ENCODE assay signal across 8 cellular contexts in the genomic region with DNA sequence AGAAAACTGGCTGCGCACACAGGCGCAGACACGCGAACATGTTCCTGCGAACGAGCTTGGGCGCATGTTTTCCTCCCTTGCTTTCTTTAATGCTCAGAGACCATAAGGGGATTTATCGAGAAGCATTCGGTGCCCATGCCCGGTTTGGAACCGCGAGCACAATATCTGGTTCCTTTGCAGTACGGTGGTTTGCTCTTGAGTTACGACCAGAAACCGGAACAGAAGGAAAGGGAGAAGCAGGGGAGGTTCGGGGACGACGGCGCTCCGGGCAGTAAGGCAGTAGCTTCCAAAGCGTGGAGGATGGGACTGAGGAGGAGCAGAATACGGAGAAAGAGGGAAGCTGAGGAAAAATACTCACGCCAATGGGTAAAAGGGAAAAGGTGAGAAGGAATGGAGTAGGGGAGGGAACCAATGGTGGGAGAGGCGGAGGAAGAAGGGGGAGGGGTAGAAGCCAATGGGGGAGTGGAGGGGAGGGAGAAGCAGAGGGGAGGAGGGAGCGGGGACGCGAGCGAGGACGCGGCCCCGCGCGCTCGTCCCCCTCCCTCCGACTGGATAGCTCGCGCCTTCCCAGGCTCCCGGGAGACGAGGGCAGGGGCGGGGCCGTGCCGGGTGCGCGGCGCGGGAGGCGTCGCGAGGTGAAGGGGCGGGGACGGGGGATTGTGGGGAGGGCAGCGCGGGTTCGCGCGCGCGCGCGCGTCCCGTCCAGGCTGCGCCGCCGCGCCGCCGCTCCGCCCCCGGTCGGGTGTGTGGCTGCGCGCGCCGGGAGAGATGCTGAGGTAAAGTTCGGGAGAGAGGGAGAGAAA. TPM values are rescaled to one million over a fixed set of nuclear protein-coding genes. Genes with fewer than 3 reads are reported as not detected.
DNase-seq lines count a peak whose midpoint lies in the region; ATAC-seq and TF ChIP-seq lines count a peak whose summit lies in the region.

No MANE protein-coding gene starts in this region.

- peak; percentile 56 for ATAC-seq in GM21423 (IDR thresholded peaks at IDR 0.05; ENCODE audit: unreplicated experiment)
- ATAC-seq in naive thymus-derived CD4-positive, alpha-beta T cell = peak; percentile 77
- peak; percentile 87 for ATAC-seq in stimulated activated memory B cell treated with anti-CD40 and anti-IgM and Interleukin-4, amounts not matched to agents 10 μg/mL and 1 μg/mL and 100 μg/mL, for 72 hours

- H3K4me1 ChIP-seq in Caco-2 (peaks cover 34% of the 10 kb centered on the region), HUES6 (ENCODE audit: control insufficient read depth, insufficient read depth, low read length) (peaks cover 20% of the 10 kb centered on the region), fibroblast of lung (ENCODE audit: control insufficient read depth, extremely low read depth, insufficient read depth, low read length) (peaks cover 5% of the 10 kb centered on the region)
- H3K4me1 ChIP-seq in naive thymus-derived CD4-positive, alpha-beta T cell (ENCODE audit: control insufficient read depth in 2 of 2, insufficient read depth in 2 of 2, low read length in 2 of 2) = peaks cover 0 to 4% of the 10 kb centered on the region in 2 donors

- H3K79me2 ChIP-seq in fibroblast of lung (ENCODE audit: control insufficient read depth, insufficient read depth, low read length) = peaks cover 33% of the 10 kb centered on the region

- peaks cover 4% of the 10 kb centered on the region for H4K20me1 ChIP-seq in fibroblast of lung (ENCODE audit: control insufficient read depth, extremely low read depth, insufficient read depth, low read length)

- CTCF ChIA-PET in Caco-2 (lab: Charles Lee) = interaction anchor here (0.5 to 1.0 kb wide), 6 partner anchors 21 to 437 kb away, joined by 3 to 4 read pairs (median 3); no protein-coding TSS in a partner anchor
- CTCF ChIA-PET in naive thymus-derived CD4-positive, alpha-beta T cell (lab: Charles Lee) = interaction anchor here (0.8 to 1.2 kb wide), 4 partner anchors 123 to 178 kb away, joined by 3 to 7 read pairs (median 4); no protein-coding TSS in a partner anchor

- intact Hi-C loops in Caco-2 (cut with micrococcal nuclease; ENCODE audit: unreplicated experiment) = loop anchor here (1.0 kb wide), 4 partner anchors 11 to 393 kb away; no protein-coding TSS in a partner anchor
- intact Hi-C loops in activated T-helper 1 cell treated with anti-CD3 and anti-CD28 coated beads, Interleukin-12 subunit alpha, Interleukin-12 subunit beta, Interleukin-2, Interleukin-4 antibody, amounts not matched to agents 30 ng/mL and 10 ng/mL and 1 ng/mL, durations not matched to agents 14 hours and 24 hours and 36 hours (cut with micrococcal nuclease) = loop anchor here (1.0 to 10.0 kb wide), 8 partner anchors 127 to 1968 kb away; a partner anchor contains a TSS
- intact Hi-C loops in naive thymus-derived CD4-positive, alpha-beta T cell (cut with micrococcal nuclease) = loop anchor here (1.0 to 10.0 kb wide), 18 partner anchors 26 to 1522 kb away; a partner anchor contains a TSS

- H3K27ac Mint-ChIP-seq in Caco-2 (ENCODE audit: unreplicated experiment) = peak overlapping the region; percentile 77
- peak overlapping the region; percentile 96 for H3K27ac Mint-ChIP-seq in activated T-helper 1 cell treated with anti-CD3 and anti-CD28 coated beads, Interleukin-12 subunit alpha, Interleukin-12 subunit beta, Interleukin-2, Interleukin-4 antibody, amounts not matched to agents 30 ng/mL and 10 ng/mL and 1 ng/mL, durations not matched to agents 14 hours and 24 hours and 36 hours
- H3K27ac Mint-ChIP-seq in naive thymus-derived CD4-positive, alpha-beta T cell = peak overlapping the region; percentile 88 to 99 (median 96)
- peak overlapping the region; percentile 90 for H3K27ac Mint-ChIP-seq in stimulated activated memory B cell treated with anti-CD40 and anti-IgM and Interleukin-4, amounts not matched to agents 10 μg/mL and 1 μg/mL and 100 μg/mL, for 72 hours

- H3K9ac ChIP-seq in HUES6 (ENCODE audit: low read length) = peak overlapping the region; percentile 74
- H3K9ac ChIP-seq in fibroblast of lung (ENCODE audit: insufficient read depth, low read length) = peak overlapping the region; percentile 73

- H3K27ac ChIP-seq in HUES6 (ENCODE audit: low read depth, low read length) (peak overlapping the region; percentile 38), fibroblast of lung (ENCODE audit: insufficient read depth, low read length) (peak overlapping the region; percentile 93)
- peak overlapping the region; percentile 71 for H3K27ac ChIP-seq in naive thymus-derived CD4-positive, alpha-beta T cell (ENCODE audit: low read depth, low read length)

- TF ChIP-seq CTCF in Caco-2 (IDR thresholded peaks at IDR 0.05; ENCODE audit: insufficient read depth in 1 of 2, low read depth in 1 of 2, low read length in 1 of 2, severe bottlenecking in 1 of 2, unreplicated experiment in 1 of 2) = no peak
- TF ChIP-seq CTCF in fibroblast of lung (conservative IDR thresholded peaks at IDR 0.05 in 1 of 2, IDR thresholded peaks at IDR 0.05 in 1 of 2; ENCODE audit: low read depth in 1 of 2, low read length in 2 of 2) = no peak

- peak overlapping the region; percentile 87 for H3K4me3 Mint-ChIP-seq in Caco-2 (ENCODE audit: unreplicated experiment)
- H3K4me3 Mint-ChIP-seq in activated T-helper 1 cell treated with anti-CD3 and anti-CD28 coated beads, Interleukin-12 subunit alpha, Interleukin-12 subunit beta, Interleukin-2, Interleukin-4 antibody, amounts not matched to agents 30 ng/mL and 10 ng/mL and 1 ng/mL, durations not matched to agents 14 hours and 24 hours and 36 hours = peak overlapping the region; percentile 96
- peak overlapping the region; percentile 85 to 100 (median 99) for H3K4me3 Mint-ChIP-seq in naive thymus-derived CD4-positive, alpha-beta T cell
- H3K4me3 Mint-ChIP-seq in stimulated activated memory B cell treated with anti-CD40 and anti-IgM and Interleukin-4, amounts not matched to agents 10 μg/mL and 1 μg/mL and 100 μg/mL, for 72 hours = peak overlapping the region; percentile 94

- H3K27me3 ChIP-seq in Caco-2 (replicated peaks; ENCODE audit: control insufficient read depth, insufficient read depth, low read length) (no peaks in the 10 kb centered on the region), HUES6 (ENCODE audit: control insufficient read depth, insufficient read depth, low read length) (no peaks in the 10 kb centered on the region), fibroblast of lung (ENCODE audit: control insufficient read depth, insufficient read depth, low read length) (no peaks in the 10 kb centered on the region)
- peaks cover 0 to 6% of the 10 kb centered on the region in 2 donors for H3K27me3 ChIP-seq in naive thymus-derived CD4-positive, alpha-beta T cell (ENCODE audit: control insufficient read depth in 2 of 2, insufficient read depth in 2 of 2, low read length in 2 of 2)

- BruUV-seq in Caco-2 (replicated peaks; lab: Mats Ljungman, UMichigan) = no TSS peak

- DNase-seq in Caco-2 (peak; percentile 97), OCI-M2 (lab: John Stamatoyannopoulos, UW; ENCODE audit: unreplicated experiment) (peak; percentile 87), fibroblast of lung (ENCODE audit: low read depth in 2 of 2) (peak; percentile 96 to 97)
- peak; percentile 71 for DNase-seq in activated T-helper 1 cell treated with anti-CD3 and anti-CD28 coated beads, Interleukin-12 subunit alpha, Interleukin-12 subunit beta, Interleukin-2, Interleukin-4 antibody, amounts not matched to agents 30 ng/mL and 10 ng/mL and 1 ng/mL, durations not matched to agents 14 hours and 24 hours and 36 hours (ENCODE audit: low spot score)
- DNase-seq in naive thymus-derived CD4-positive, alpha-beta T cell = peak; percentile 61 to 84 (median 76)

- H3K9me3 ChIP-seq in Caco-2 (no peaks in the 10 kb centered on the region), HUES6 (ENCODE audit: control insufficient read depth, insufficient read depth, low read depth, low read length) (no peaks in the 10 kb centered on the region), fibroblast of lung (ENCODE audit: control insufficient read depth, insufficient read depth, low read depth, low read length) (no peaks in the 10 kb centered on the region)
- H3K9me3 ChIP-seq in naive thymus-derived CD4-positive, alpha-beta T cell (ENCODE audit: control insufficient read depth in 2 of 3, low read length in 3 of 3) = no peaks in the 10 kb centered on the region

- peaks cover 27% of the 10 kb centered on the region for H3K4me1 Mint-ChIP-seq in Caco-2 (ENCODE audit: low read depth, unreplicated experiment)
- H3K4me1 Mint-ChIP-seq in activated T-helper 1 cell treated with anti-CD3 and anti-CD28 coated beads, Interleukin-12 subunit alpha, Interleukin-12 subunit beta, Interleukin-2, Interleukin-4 antibody, amounts not matched to agents 30 ng/mL and 10 ng/mL and 1 ng/mL, durations not matched to agents 14 hours and 24 hours and 36 hours (ENCODE audit: low read depth) = peaks cover 42% of the 10 kb centered on the region
- peaks cover 24 to 51% (median 42%) of the 10 kb centered on the region in 7 donors for H3K4me1 Mint-ChIP-seq in naive thymus-derived CD4-positive, alpha-beta T cell
- H3K4me1 Mint-ChIP-seq in stimulated activated memory B cell treated with anti-CD40 and anti-IgM and Interleukin-4, amounts not matched to agents 10 μg/mL and 1 μg/mL and 100 μg/mL, for 72 hours = peaks cover 34% of the 10 kb centered on the region

- POLR2A ChIA-PET in Caco-2 (lab: Charles Lee) = interaction anchor here (0.6 to 1.8 kb wide), 12 partner anchors 9 to 656 kb away, joined by 3 to 13 read pairs (median 4); a partner anchor contains a TSS
- POLR2A ChIA-PET in naive thymus-derived CD4-positive, alpha-beta T cell (lab: Charles Lee) = interaction anchor here (0.6 to 3.3 kb wide), 16 partner anchors 9 to 657 kb away, joined by 3 to 46 read pairs (median 4); a partner anchor contains a TSS

- peak overlapping the region; percentile 99 for H3K4me2 ChIP-seq in fibroblast of lung (ENCODE audit: extremely low read depth, insufficient read depth, low read length)

- H3K36me3 Mint-ChIP-seq in Caco-2 (ENCODE audit: insufficient read depth, unreplicated experiment) = peaks cover 17% of the 10 kb centered on the region
- peaks cover 6% of the 10 kb centered on the region for H3K36me3 Mint-ChIP-seq in activated T-helper 1 cell treated with anti-CD3 and anti-CD28 coated beads, Interleukin-12 subunit alpha, Interleukin-12 subunit beta, Interleukin-2, Interleukin-4 antibody, amounts not matched to agents 30 ng/mL and 10 ng/mL and 1 ng/mL, durations not matched to agents 14 hours and 24 hours and 36 hours (ENCODE audit: low read depth)
- H3K36me3 Mint-ChIP-seq in naive thymus-derived CD4-positive, alpha-beta T cell = peaks cover 0 to 4% (median 0%) of the 10 kb centered on the region in 5 donors
- peaks cover 6% of the 10 kb centered on the region for H3K36me3 Mint-ChIP-seq in stimulated activated memory B cell treated with anti-CD40 and anti-IgM and Interleukin-4, amounts not matched to agents 10 μg/mL and 1 μg/mL and 100 μg/mL, for 72 hours

- H3K9me3 Mint-ChIP-seq in Caco-2 (ENCODE audit: unreplicated experiment) = no peaks in the 10 kb centered on the region
- no peaks in the 10 kb centered on the region for H3K9me3 Mint-ChIP-seq in activated T-helper 1 cell treated with anti-CD3 and anti-CD28 coated beads, Interleukin-12 subunit alpha, Interleukin-12 subunit beta, Interleukin-2, Interleukin-4 antibody, amounts not matched to agents 30 ng/mL and 10 ng/mL and 1 ng/mL, durations not matched to agents 14 hours and 24 hours and 36 hours
- peaks cover 0 to 2% (median 0%) of the 10 kb centered on the region in 11 donors for H3K9me3 Mint-ChIP-seq in naive thymus-derived CD4-positive, alpha-beta T cell
- H3K9me3 Mint-ChIP-seq in stimulated activated memory B cell treated with anti-CD40 and anti-IgM and Interleukin-4, amounts not matched to agents 10 μg/mL and 1 μg/mL and 100 μg/mL, for 72 hours = no peaks in the 10 kb centered on the region

- peak overlapping the region; percentile 99 for H2AFZ ChIP-seq in fibroblast of lung (ENCODE audit: low read length)

- H3K4me3 ChIP-seq in Caco-2 (ENCODE audit: low read depth, low read length) (peak overlapping the region; percentile 72), HUES6 (ENCODE audit: low read depth, low read length) (peak overlapping the region; percentile 71), fibroblast of lung (replicated peaks in 1 of 4; ENCODE audit: control extremely low read depth in 1 of 4, insufficient read depth in 1 of 4, low read depth in 3 of 4, low read length in 4 of 4) (peak overlapping the region; percentile 92 to 99 (median 92))
- H3K4me3 ChIP-seq in naive thymus-derived CD4-positive, alpha-beta T cell (ENCODE audit: low read length) = peak overlapping the region; percentile 99

- no peaks in the 10 kb centered on the region for H3K27me3 Mint-ChIP-seq in Caco-2 (ENCODE audit: insufficient read depth, unreplicated experiment)
- peaks cover 25% of the 10 kb centered on the region for H3K27me3 Mint-ChIP-seq in activated T-helper 1 cell treated with anti-CD3 and anti-CD28 coated beads, Interleukin-12 subunit alpha, Interleukin-12 subunit beta, Interleukin-2, Interleukin-4 antibody, amounts not matched to agents 30 ng/mL and 10 ng/mL and 1 ng/mL, durations not matched to agents 14 hours and 24 hours and 36 hours (ENCODE audit: insufficient read depth)
- peaks cover 0 to 21% (median 0%) of the 10 kb centered on the region in 5 donors for H3K27me3 Mint-ChIP-seq in naive thymus-derived CD4-positive, alpha-beta T cell
- H3K27me3 Mint-ChIP-seq in stimulated activated memory B cell treated with anti-CD40 and anti-IgM and Interleukin-4, amounts not matched to agents 10 μg/mL and 1 μg/mL and 100 μg/mL, for 72 hours = no peaks in the 10 kb centered on the region

- H3K36me3 ChIP-seq in Caco-2 (ENCODE audit: control insufficient read depth, insufficient read depth, low read length) (no peaks in the 10 kb centered on the region), HUES6 (ENCODE audit: control insufficient read depth, insufficient read depth, low read length) (no peaks in the 10 kb centered on the region), fibroblast of lung (ENCODE audit: control insufficient read depth, insufficient read depth, low read length) (no peaks in the 10 kb centered on the region)
- H3K36me3 ChIP-seq in naive thymus-derived CD4-positive, alpha-beta T cell (ENCODE audit: control insufficient read depth in 2 of 3, insufficient read depth in 3 of 3, low read length in 3 of 3) = peaks cover 0 to 15% (median 0%) of the 10 kb centered on the region in 3 experiments

RNA-seq across cellular contexts. Expression of a gene that starts 0.6 kb away (rescaled TPM):
- total RNA-seq in Caco-2 (2022) = 146 and 165 TPM in 2 replicates
- 28.2 and 31.8 TPM in 2 replicates for total RNA-seq in activated T-helper 1 cell treated with anti-CD3 and anti-CD28 coated beads, Interleukin-12 subunit alpha, Interleukin-12 subunit beta, Interleukin-2, Interleukin-4 antibody, amounts not matched to agents 30 ng/mL and 10 ng/mL and 1 ng/mL, durations not matched to agents 14 hours and 24 hours and 36 hours
- total RNA-seq in fibroblast of lung = 68.4 and 76.3 TPM in 2 replicates
- 23.5 and 37.0 TPM in 2 replicates for polyA plus RNA-seq in fibroblast of lung
- polyA plus RNA-seq in fibroblast of lung (2012) = 16.7 and 25.8 TPM in 2 replicates
- 1.4 and 5.1 TPM in 2 replicates for polyA minus RNA-seq in fibroblast of lung (ENCODE audit: low replicate concordance)
- 10 to 100 TPM; 37.9 to 98.2 (median 56.2) TPM for total RNA-seq in naive thymus-derived CD4-positive, alpha-beta T cell
- 10 to 100 TPM; 26.6 to 32.6 TPM for polyA plus RNA-seq in naive thymus-derived CD4-positive, alpha-beta T cell

Comparison
In these comparisons a context has a peak if more than half of its experiments do, and no peak if none do; other contexts are left out.
1. Peak in every context shown above with its lines: DNase-seq, ATAC-seq, H3K4me3 ChIP-seq and H3K27ac ChIP-seq.
2. H3K27ac ChIP-seq: peak in every context shown above with its lines; median percentile 93 in fibroblast of lung; 71 in naive thymus-derived CD4-positive, alpha-beta T cell; 38 in HUES6.